ENCODE assay signal across 1 cellular context in genomic region chr2:168890006-168890782, GRCh38.
TF ChIP-seq lines count a peak whose summit lies in the region.

Gene SPC25 (minus strand): TSS chr2:168890430. CDS start chr2:168889519, 911 bp downstream.

TF ChIP-seq in HepG2, 621 proteins besides CTCF, POLR2A, EP300 and RAD21 (continued from another document and continues in another):
- TF ChIP-seq KIAA2018 (CRISPR knock-in tag; IDR thresholded peaks at IDR 0.05; ENCODE audit: borderline replicate concordance) (no peak), DNMT3B (CRISPR knock-in tag; conservative IDR thresholded peaks at IDR 0.05) (0 out of 2 replicates have a peak, but pooled peaks have one; percentile 14), ZBTB44 (CRISPR knock-in tag; IDR thresholded peaks at IDR 0.05) (no peak), TFAP4 (IDR thresholded peaks at IDR 0.05; ENCODE audit: borderline replicate concordance, low read depth) (no peak), PITX1 (CRISPR knock-in tag; IDR thresholded peaks at IDR 0.05) (peak; percentile 53; the same call in 1 of the 2 replicates), XRCC5 (optimal IDR thresholded peaks at IDR 0.05; ENCODE audit: low read length) (peak; percentile 64), ZNF782 (CRISPR knock-in tag; IDR thresholded peaks at IDR 0.05; ENCODE audit: borderline replicate concordance) (no peak), ATF5 (CRISPR knock-in tag; IDR thresholded peaks at IDR 0.05; ENCODE audit: low read depth) (no peak), HNF1B (CRISPR knock-in tag; IDR thresholded peaks at IDR 0.05) (peak; percentile 29; the same call in 1 of the 2 replicates), NFYC (CRISPR knock-in tag; IDR thresholded peaks at IDR 0.05) (peak; percentile 100), MIXL1 (CRISPR knock-in tag; IDR thresholded peaks at IDR 0.05) (peak; percentile 64), ZXDC (CRISPR knock-in tag; IDR thresholded peaks at IDR 0.05) (peak; percentile 75; the same call in 1 of the 2 replicates), ZNF124 (CRISPR knock-in tag; IDR thresholded peaks at IDR 0.05) (peak; percentile 83; the same call in 1 of the 2 replicates), NFE2 (CRISPR knock-in tag; IDR thresholded peaks at IDR 0.05) (no peak), ELF1 (CRISPR knock-in tag; IDR thresholded peaks at IDR 0.05) (peak; percentile 83), MED13 (CRISPR knock-in tag; IDR thresholded peaks at IDR 0.05) (0 out of 2 replicates have a peak, but pooled peaks have one; percentile 24), GFI1 (CRISPR knock-in tag; IDR thresholded peaks at IDR 0.05; ENCODE audit: borderline replicate concordance) (no peak), BRD4 (CRISPR knock-in tag; IDR thresholded peaks at IDR 0.05) (peak; percentile 78; the same call in 1 of the 2 replicates), CREB3 (CRISPR knock-in tag; IDR thresholded peaks at IDR 0.05) (peak; percentile 75; the same call in 1 of the 2 replicates), CENPT (CRISPR knock-in tag; IDR thresholded peaks at IDR 0.05; ENCODE audit: low read depth) (no peak), CSRNP1 (CRISPR knock-in tag; IDR thresholded peaks at IDR 0.05) (no peak; the same call in 1 of the 2 replicates), POLR2AphosphoS2 (IDR thresholded peaks at IDR 0.05; ENCODE audit: low read depth, low read length) (no peak), AKNA (CRISPR knock-in tag; IDR thresholded peaks at IDR 0.05; ENCODE audit: borderline replicate concordance) (no peak), RARA (CRISPR knock-in tag; IDR thresholded peaks at IDR 0.05) (no peak), PHF8 (CRISPR knock-in tag; IDR thresholded peaks at IDR 0.05) (peak; percentile 92), PBX3 (CRISPR knock-in tag; IDR thresholded peaks at IDR 0.05; ENCODE audit: borderline replicate concordance) (no peak)
